Comparison of ENCODE assay signal across 8 cellular contexts in the genomic region with DNA sequence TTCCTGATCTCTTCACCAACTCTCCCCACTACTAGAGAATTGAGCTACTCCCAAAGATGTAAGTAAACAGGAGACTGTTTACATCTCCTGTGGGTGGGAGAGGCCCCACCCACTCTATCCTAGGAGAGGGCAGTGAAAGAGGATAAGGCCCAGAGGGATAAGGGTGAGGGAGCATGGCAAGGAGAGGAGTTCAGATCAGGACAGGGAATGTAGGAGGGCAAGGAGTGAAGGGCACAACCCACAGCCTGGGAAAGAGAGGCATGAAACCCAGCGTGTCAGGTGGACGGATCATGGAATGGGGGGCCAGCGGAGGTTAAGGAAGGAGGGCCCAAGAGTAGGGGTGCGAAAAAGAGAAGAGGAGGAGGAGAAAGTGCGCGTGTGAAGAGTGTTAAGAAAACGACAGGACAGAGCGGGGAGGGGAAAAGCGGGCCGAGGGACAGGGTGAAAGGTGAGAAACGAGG. TPM values are rescaled to one million over a fixed set of nuclear protein-coding genes. Genes with fewer than 3 reads are reported as not detected.
A peak's percentile ranks its signal among the peaks of the same experiment; 100 is the strongest.
DNase-seq lines count a peak whose midpoint lies in the region; TF ChIP-seq lines count a peak whose summit lies in the region.
"Not testable (repeated sequence)": the region's sequence is repeated elsewhere in the genome, so short reads cannot be mapped to it uniquely, and the experiment has no call there.

No MANE protein-coding gene starts in this region.

- peak overlapping the region; percentile 87 to 95 (median 92) for H3K4me3 Mint-ChIP-seq in CD4-positive, alpha-beta memory T cell
- H3K4me3 Mint-ChIP-seq in IgD-negative memory B cell: peak overlapping the region; percentile 79 to 95 (median 93)

- peaks cover 3 to 30% of the 10 kb centered on the region in 2 donors for H3K36me3 Mint-ChIP-seq in CD4-positive, alpha-beta memory T cell
- not testable (repeated sequence) for H3K36me3 Mint-ChIP-seq in IgD-negative memory B cell

- not testable (repeated sequence) for H3K9me3 ChIP-seq in CD4-positive, alpha-beta memory T cell (ENCODE audit: control insufficient read depth in 1 of 2, low read length in 2 of 2); SK-N-MC (ENCODE audit: low read depth, low read length); adipocyte (ENCODE audit: control insufficient read depth, low read length); osteoblast (ENCODE audit: low read depth, low read length)

- peaks cover 63% of the 10 kb centered on the region for H3K79me2 ChIP-seq in osteoblast (ENCODE audit: insufficient read depth, low read length)

- not testable (repeated sequence) for H3K27me3 Mint-ChIP-seq in CD4-positive, alpha-beta memory T cell; IgD-negative memory B cell

- H3K36me3 ChIP-seq in CD4-positive, alpha-beta memory T cell (ENCODE audit: insufficient read depth, low read length): not testable (repeated sequence)
- H3K36me3 ChIP-seq in SK-N-MC (ENCODE audit: insufficient read depth, low read length): peaks cover 38% of the 10 kb centered on the region
- H3K36me3 ChIP-seq in adipocyte (ENCODE audit: control insufficient read depth, insufficient read depth, low read length, severe bottlenecking): peaks cover 34% of the 10 kb centered on the region
- peaks cover 27% of the 10 kb centered on the region for H3K36me3 ChIP-seq in osteoblast (ENCODE audit: insufficient read depth, low read length)

- TF ChIP-seq CTCF in osteoblast (IDR thresholded peaks at IDR 0.05; ENCODE audit: extremely low read depth, low read depth, low read length): not testable (repeated sequence)

- peak overlapping the region; percentile 67 for H2AFZ ChIP-seq in osteoblast (ENCODE audit: low read length)

- peak overlapping the region; percentile 92 for H3K4me2 ChIP-seq in osteoblast (ENCODE audit: insufficient read depth, low read length)

- H3K27ac ChIP-seq in CD4-positive, alpha-beta memory T cell (ENCODE audit: low read depth, low read length): peak overlapping the region; percentile 46
- H3K27ac ChIP-seq in SK-N-MC: not testable (repeated sequence)
- peak overlapping the region; percentile 85 for H3K27ac ChIP-seq in epithelial cell of prostate
- peak overlapping the region; percentile 96 for H3K27ac ChIP-seq in osteoblast (ENCODE audit: low read depth, low read length)
- H3K27ac ChIP-seq in temporal lobe (ENCODE audit: low read depth, low read length): peak overlapping the region; percentile 41

- H3K9me3 Mint-ChIP-seq in CD4-positive, alpha-beta memory T cell; IgD-negative memory B cell: not testable (repeated sequence)

- peak overlapping the region; percentile 56 for H3K9ac ChIP-seq in SK-N-MC (ENCODE audit: insufficient read length)
- peak overlapping the region; percentile 87 for H3K9ac ChIP-seq in adipocyte (ENCODE audit: low read length)

- peaks cover 35 to 63% (median 48%) of the 10 kb centered on the region in 4 donors for H3K4me1 Mint-ChIP-seq in CD4-positive, alpha-beta memory T cell
- peaks cover 30 to 38% (median 34%) of the 10 kb centered on the region in 3 donors for H3K4me1 Mint-ChIP-seq in IgD-negative memory B cell

- CTCF ChIA-PET in CD4-positive, alpha-beta memory T cell (lab: Charles Lee; ENCODE audit: partially characterized antibody): interaction anchor here (1.2 kb wide), 1 partner anchor 26 kb away, joined by 6 read pairs; no protein-coding TSS in a partner anchor

- DNase-seq in CD4-positive, alpha-beta memory T cell; SK-N-MC (ENCODE audit: low read depth, low spot score); adipocyte (ENCODE audit: low read depth); epithelial cell of prostate (ENCODE audit: low read depth, low spot score); osteoblast (ENCODE audit: insufficient read length, low spot score, missing footprints): not testable (repeated sequence)
- DNase-seq in left kidney (ENCODE audit: low read depth, low spot score): peak; percentile 58

- peak overlapping the region; percentile 74 to 95 (median 90) for H3K27ac Mint-ChIP-seq in CD4-positive, alpha-beta memory T cell
- H3K27ac Mint-ChIP-seq in IgD-negative memory B cell: peak overlapping the region; percentile 14 to 92 (median 90)

- H4K20me1 ChIP-seq in osteoblast (ENCODE audit: insufficient read depth, low read length): peaks cover 30% of the 10 kb centered on the region

- intact Hi-C loops in CD4-positive, alpha-beta memory T cell (cut with micrococcal nuclease): loop anchor here (2.0 to 5.0 kb wide), 3 partner anchors 74 to 347 kb away; partner anchors contain the start of genes UGGT1 and WDR33

- H3K27me3 ChIP-seq in CD4-positive, alpha-beta memory T cell (ENCODE audit: insufficient read depth, low read length); adipocyte (replicated peaks; ENCODE audit: control insufficient read depth, insufficient read depth, low read length); osteoblast (ENCODE audit: insufficient read depth, low read length): not testable (repeated sequence)

- peaks cover 24% of the 10 kb centered on the region for H3K4me1 ChIP-seq in CD4-positive, alpha-beta memory T cell (ENCODE audit: insufficient read depth, low read length)
- peaks cover 31% of the 10 kb centered on the region for H3K4me1 ChIP-seq in adipocyte (ENCODE audit: control insufficient read depth, insufficient read depth, low read length)
- H3K4me1 ChIP-seq in osteoblast (ENCODE audit: insufficient read depth, low read length): peaks cover 21% of the 10 kb centered on the region

- H3K4me3 ChIP-seq in CD4-positive, alpha-beta memory T cell (ENCODE audit: low read length in 2 of 2): peak overlapping the region; percentile 28 to 33
- H3K4me3 ChIP-seq in SK-N-MC: peak overlapping the region; percentile 74
- peak overlapping the region; percentile 91 for H3K4me3 ChIP-seq in adipocyte (ENCODE audit: low read length)
- peak overlapping the region; percentile 76 for H3K4me3 ChIP-seq in osteoblast (ENCODE audit: insufficient read depth, low read length)

- POLR2A ChIA-PET in CD4-positive, alpha-beta memory T cell (lab: Charles Lee; ENCODE audit: partially characterized antibody): interaction anchor here (1.0 kb wide), 1 partner anchor 143 kb away, joined by 4 read pairs; the partner anchor contains the start of gene SAP130

RNA-seq across cellular contexts. Expression of gene AMMECR1L, which starts 0.9 kb away (rescaled TPM):
- total RNA-seq in CD4-positive, alpha-beta memory T cell: 10 to 100 TPM; 17.4 to 18.7 TPM
- polyA plus RNA-seq in CD4-positive, alpha-beta memory T cell: 1 to 10 TPM; 3.3 to 9.9 TPM
- polyA plus RNA-seq in IgD-negative memory B cell: 6.7 TPM
- total RNA-seq in osteoblast (15.0 and 15.6 TPM in 2 replicates), temporal lobe (13.5 TPM)

RNA-seq across cellular contexts. Expression of gene POLR2D, which starts 26.9 kb away (rescaled TPM):
- 10 to 100 TPM; 29.4 to 30.7 TPM for total RNA-seq in CD4-positive, alpha-beta memory T cell
- polyA plus RNA-seq in CD4-positive, alpha-beta memory T cell: 10 to 100 TPM; 33.1 to 44.9 TPM
- polyA plus RNA-seq in IgD-negative memory B cell: 42.7 TPM
- 13.0 and 15.9 TPM in 2 replicates for total RNA-seq in osteoblast
- total RNA-seq in temporal lobe: 28.5 TPM

Comparison
In these comparisons a context has a peak if more than half of its experiments do, and no peak if none do; other contexts are left out.
1. H3K4me3 ChIP-seq: peak in every context shown above with its lines; median percentile 91 in adipocyte; 76 in osteoblast; 74 in SK-N-MC; 30 in CD4-positive, alpha-beta memory T cell.